ENCODE assay signal across 12 cellular contexts in the genomic region with DNA sequence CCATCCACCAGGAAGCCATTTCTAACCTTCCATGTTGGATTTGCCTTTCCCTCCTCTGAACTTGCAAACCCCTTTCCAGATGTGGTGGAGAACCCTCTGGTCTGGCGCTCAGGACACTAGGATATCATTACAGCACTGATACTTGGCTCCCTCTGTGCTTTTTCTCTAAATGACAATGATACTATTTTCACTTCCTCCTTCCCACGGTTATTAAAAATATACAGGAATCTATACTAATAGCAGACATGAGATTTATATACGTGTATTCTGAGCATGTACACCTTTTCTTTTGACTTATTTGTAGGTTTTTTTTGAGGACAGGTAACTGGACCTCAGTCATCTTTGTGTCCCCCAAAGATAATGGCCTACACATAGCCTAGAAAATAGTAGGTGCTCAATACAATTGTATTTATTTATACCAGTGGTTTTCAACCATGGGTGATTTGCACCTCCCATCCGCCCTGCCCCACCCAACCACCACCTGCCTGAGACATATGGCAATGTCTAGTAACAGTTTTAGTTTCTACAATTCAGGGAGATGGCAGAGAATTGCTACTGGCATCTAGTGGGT.
DNase-seq lines count a peak whose midpoint lies in the region; ATAC-seq and TF ChIP-seq lines count a peak whose summit lies in the region.
"Had no signal": no experiment of that assay in that cellular context is flagged by ENCODE, and none has a peak within 500 bp of the region (broad histone marks: within the 10 kb centered on the region; RNA-seq: fewer than 3 reads in every experiment).

No MANE protein-coding gene starts in this region.

- 89 to 91% methylated on average over 4 of the region's 4 CpGs for WGBS in testis, 2 donors

- H3K27me3 ChIP-seq in testis: no peaks in the 10 kb centered on the region

- no peaks in the 10 kb centered on the region for H3K36me3 Mint-ChIP-seq in nephron progenitor cell (ENCODE audit: low read depth)

- no peaks in the 10 kb centered on the region for H3K9me3 ChIP-seq in testis

- H3K9me3 Mint-ChIP-seq in nephron progenitor cell: peaks cover 15% of the 10 kb centered on the region

- H3K27ac Mint-ChIP-seq in nephron progenitor cell: no peak overlapping the region

- H3K4me1 ChIP-seq in testis: no peaks in the 10 kb centered on the region

- H3K4me1 Mint-ChIP-seq in nephron progenitor cell: peaks cover 5% of the 10 kb centered on the region

- TF ChIP-seq CTCF in GM13976 (IDR thresholded peaks at IDR 0.05; ENCODE audit: borderline replicate concordance, control extremely low read depth, extremely low read depth, insufficient read depth, missing control alignments) (no peak), nephron progenitor cell (IDR thresholded peaks at IDR 0.05) (no peak), testis (IDR thresholded peaks at IDR 0.05) (no peak)

- no peaks in the 10 kb centered on the region for H3K36me3 ChIP-seq in testis (ENCODE audit: low read depth, missing control alignments)

- no peak overlapping the region for H3K4me3 Mint-ChIP-seq in nephron progenitor cell

- H3K27me3 Mint-ChIP-seq in nephron progenitor cell (ENCODE audit: low read depth, poor library complexity): no peaks in the 10 kb centered on the region

- peak; percentile 71 for ATAC-seq in GM19395 (IDR thresholded peaks at IDR 0.05; ENCODE audit: unreplicated experiment)
- peak; percentile 62 for ATAC-seq in HG02870 (IDR thresholded peaks at IDR 0.05; ENCODE audit: unreplicated experiment)
- peak; percentile 63 for ATAC-seq in HG03571 (IDR thresholded peaks at IDR 0.05; ENCODE audit: unreplicated experiment)

- in situ Hi-C loops in GM13976 (cut with MboI; ENCODE audit: low sequenced_read_pairs, unreplicated experiment): no loop called here

- no peak overlapping the region for H3K4me3 ChIP-seq in testis

- DNase-seq in GM13976 (ENCODE audit: low spot score) (peak; percentile 29), nephron progenitor cell (no peak), testis (no peak), islet precursor cell (no peak)
- DNase-seq in stimulated activated CD4-positive, alpha-beta T cell treated with anti-CD3 and anti-CD28 coated beads, Interleukin-4, amount 100 ng/mL, for 1 hour: no peak
- DNase-seq: activated CD4-positive, alpha-beta T cell treated with anti-CD3 and anti-CD28 coated beads, Interleukin-2, amount 50 U/mL, for 48 hours; NCI-H2081 treated with DMSO at 0.1 percent for 48 hours; right cardiac atrium; SHP77 treated with DMSO at 0.1 percent for 48 hours had no signal

- no peak for TF ChIP-seq POLR2A in testis (IDR thresholded peaks at IDR 0.05)

- intact Hi-C loops in testis (cut with DNase I; ENCODE audit: low total_unique reads): no loop called here

- no peak overlapping the region for H3K27ac ChIP-seq in testis
